In genomic region chr20:53938739-53939138, GRCh38 we compare ENCODE assay signal across 17 cellular contexts.
DNase-seq lines count a peak whose midpoint lies in the region; ATAC-seq and TF ChIP-seq lines count a peak whose summit lies in the region.
"Had no signal": no experiment of that assay in that cellular context is flagged by ENCODE, and none has a peak within 500 bp of the region (broad histone marks: within the 10 kb centered on the region; RNA-seq: fewer than 3 reads in every experiment).

No MANE protein-coding gene starts in this region.

- no peak overlapping the region for H3K4me2 ChIP-seq in PC-3 (ENCODE audit: low read length)
- H3K4me2 ChIP-seq: GM23338 had no signal

- H3F3A ChIP-seq in PC-3 (ENCODE audit: low read length, unreplicated experiment), result no peaks in the 10 kb centered on the region

- POLR2A ChIA-PET in MCF 10A (lab: Yijun Ruan, JAX) (interaction anchor here (0.7 to 4.6 kb wide), 16 partner anchors 8 to 360 kb away, joined by 3 to 40 read pairs (median 8); no protein-coding TSS in a partner anchor), PC-3 (lab: Charles Lee; ENCODE audit: unreplicated experiment) (no interaction called here)

- H3K27me3 Mint-ChIP-seq in MCF 10A (ENCODE audit: insufficient read depth, unreplicated experiment) (no peaks in the 10 kb centered on the region), memory B cell (no peaks in the 10 kb centered on the region)
- H3K27me3 Mint-ChIP-seq: activated naive CD8-positive, alpha-beta T cell had no signal

- no peak for TF ChIP-seq EP300 in tibial nerve (IDR thresholded peaks at IDR 0.05)

- ATAC-seq in PC-3 (peak; percentile 18), memory B cell (ENCODE audit: low read depth) (no peak), GM21717 (IDR thresholded peaks at IDR 0.05; ENCODE audit: unreplicated experiment) (no peak)
- ATAC-seq: stimulated activated naive CD8-positive, alpha-beta T cell treated with anti-CD3 and anti-CD28 coated beads, Interleukin-15, Interleukin-2, amounts not matched to agents 100 U/mL and 50 U/mL, for 24 hours had no signal

- H3K4me1 ChIP-seq in breast epithelium (peaks cover 0 to 11% of the 10 kb centered on the region in 2 donors), PC-3 (ENCODE audit: insufficient read depth, low read length) (peaks cover 43% of the 10 kb centered on the region), tibial nerve (peaks cover 3 to 68% (median 35%) of the 10 kb centered on the region in 4 donors)

- peak overlapping the region; percentile 65 to 66 for H3K27ac ChIP-seq in breast epithelium
- peak overlapping the region; percentile 70 for H3K27ac ChIP-seq in PC-3 (ENCODE audit: low read length)
- peak overlapping the region; percentile 72 to 82 (median 78) for H3K27ac ChIP-seq in tibial nerve

- H3K27ac Mint-ChIP-seq in MCF 10A (ENCODE audit: low read depth, unreplicated experiment), result no peak overlapping the region
- peak overlapping the region; percentile 80 for H3K27ac Mint-ChIP-seq in memory B cell

- H3K9me3 Mint-ChIP-seq in MCF 10A (ENCODE audit: unreplicated experiment) (no peaks in the 10 kb centered on the region), memory B cell (no peaks in the 10 kb centered on the region)
- H3K9me3 Mint-ChIP-seq: GM23338 had no signal

- H4K20me1 ChIP-seq in PC-3 (ENCODE audit: low read length), result no peaks in the 10 kb centered on the region

- BruUV-seq in MCF 10A (replicated peaks; lab: Mats Ljungman, UMichigan) (no TSS peak), PC-3 (replicated peaks; lab: Mats Ljungman, UMichigan) (no TSS peak)

- H3K9me3 ChIP-seq in breast epithelium, result no peaks in the 10 kb centered on the region
- no peaks in the 10 kb centered on the region for H3K9me3 ChIP-seq in PC-3 (ENCODE audit: low read length)
- no peaks in the 10 kb centered on the region for H3K9me3 ChIP-seq in tibial nerve
- H3K9me3 ChIP-seq in MG63, result no peaks in the 10 kb centered on the region
- H3K9me3 ChIP-seq: uterus had no signal

- TF ChIP-seq CTCF in breast epithelium (IDR thresholded peaks at IDR 0.05), result no peak
- no peak for TF ChIP-seq CTCF in MCF 10A (IDR thresholded peaks at IDR 0.05; ENCODE audit: unreplicated experiment)
- TF ChIP-seq CTCF in PC-3 (conservative IDR thresholded peaks at IDR 0.05; ENCODE audit: low read depth, low read length), result no peak
- TF ChIP-seq CTCF in tibial nerve (IDR thresholded peaks at IDR 0.05), result no peak

- DNase-seq in breast epithelium (ENCODE audit: low spot score in 2 of 2) (no peak), MCF 10A (ENCODE audit: unreplicated experiment) (no peak), PC-3 (peak; percentile 67), memory B cell (ENCODE audit: low spot score in 2 of 2) (no peak), tibial nerve (ENCODE audit: low spot score in 2 of 2) (no peak), MG63 (no peak), islet precursor cell (no peak)
- DNase-seq: activated CD4-positive, alpha-beta T cell treated with anti-CD3 and anti-CD28 coated beads, Interleukin-2, amount 50 U/mL, for 4 hours; activated T-cell treated with anti-CD3 and anti-CD28 coated beads, Interleukin-2, amount 50 U/mL, for 48 hours; GDM1; NCI-H187 treated with DMSO at 0.1 percent for 48 hours; NCI-H524 treated with DMSO at 0.1 percent for 48 hours; stimulated activated naive CD8-positive, alpha-beta T cell treated with anti-CD3 and anti-CD28 coated beads, Interleukin-15, Interleukin-2, amounts not matched to agents 100 U/mL and 50 U/mL, for 24 hours; uterus had no signal

- 69 to 70% methylated on average over 1 of the region's 1 CpG for WGBS in tibial nerve, 2 donors

- no peak overlapping the region for H3K4me3 ChIP-seq in breast epithelium
- H3K4me3 ChIP-seq in PC-3 (ENCODE audit: low read length), result no peak overlapping the region
- no peak overlapping the region for H3K4me3 ChIP-seq in tibial nerve
- no peak overlapping the region for H3K4me3 ChIP-seq in MG63
- H3K4me3 ChIP-seq: GM23338, uterus had no signal

- peaks cover 13% of the 10 kb centered on the region for H3K4me1 Mint-ChIP-seq in MCF 10A (ENCODE audit: insufficient read depth, unreplicated experiment)
- peaks cover 53% of the 10 kb centered on the region for H3K4me1 Mint-ChIP-seq in memory B cell

- H2AFZ ChIP-seq in PC-3 (ENCODE audit: low read length), result no peak overlapping the region

- no peaks in the 10 kb centered on the region for H3K36me3 ChIP-seq in breast epithelium
- no peaks in the 10 kb centered on the region for H3K36me3 ChIP-seq in PC-3 (ENCODE audit: low read depth, low read length)
- no peaks in the 10 kb centered on the region for H3K36me3 ChIP-seq in tibial nerve
- H3K36me3 ChIP-seq in MG63, result no peaks in the 10 kb centered on the region
- H3K36me3 ChIP-seq: uterus had no signal

- CTCF ChIA-PET in MCF 10A (lab: Yijun Ruan, JAX) (interaction anchor here (0.7 to 5.7 kb wide), 21 partner anchors 8 to 1627 kb away, joined by 3 to 81 read pairs (median 7); partner anchors contain the start of gene ZNF217), PC-3 (lab: Charles Lee) (interaction anchor here (0.6 to 1.8 kb wide), 4 partner anchors 21 to 356 kb away, joined by 3 to 17 read pairs (median 4); no protein-coding TSS in a partner anchor)

- intact Hi-C loops in breast epithelium (cut with DNase I; ENCODE audit: low total_unique reads) (no loop called here), MCF 10A (cut with micrococcal nuclease) (no loop called here), PC-3 (cut with micrococcal nuclease) (loop anchor here (2.0 kb wide), 2 partner anchors 72 to 526 kb away; no protein-coding TSS in a partner anchor)

- H3K27me3 ChIP-seq in breast epithelium, result no peaks in the 10 kb centered on the region
- H3K27me3 ChIP-seq in PC-3 (ENCODE audit: low read length), result no peaks in the 10 kb centered on the region
- no peaks in the 10 kb centered on the region for H3K27me3 ChIP-seq in tibial nerve
- H3K27me3 ChIP-seq in MG63, result no peaks in the 10 kb centered on the region
- H3K27me3 ChIP-seq: uterus had no signal

- H3K4me3 Mint-ChIP-seq in MCF 10A (ENCODE audit: unreplicated experiment) (no peak overlapping the region), memory B cell (no peak overlapping the region)
- H3K4me3 Mint-ChIP-seq: activated naive CD8-positive, alpha-beta T cell; GM23338 had no signal

- no peak for TF ChIP-seq POLR2A in breast epithelium (IDR thresholded peaks at IDR 0.05)
- TF ChIP-seq POLR2A in tibial nerve (IDR thresholded peaks at IDR 0.05), result no peak

- H3K36me3 Mint-ChIP-seq in MCF 10A (ENCODE audit: insufficient read depth, unreplicated experiment) (no peaks in the 10 kb centered on the region), memory B cell (no peaks in the 10 kb centered on the region)
- H3K36me3 Mint-ChIP-seq: activated naive CD8-positive, alpha-beta T cell had no signal

- H3K9ac ChIP-seq in PC-3 (ENCODE audit: low read length), result no peak overlapping the region

- no peaks in the 10 kb centered on the region for H3K79me2 ChIP-seq in PC-3 (ENCODE audit: low read length)

- H3K9me2 ChIP-seq in PC-3 (replicated peaks; ENCODE audit: low read length), result no peaks in the 10 kb centered on the region
